ENCODE assay signal across 20 cellular contexts in the genomic region with DNA sequence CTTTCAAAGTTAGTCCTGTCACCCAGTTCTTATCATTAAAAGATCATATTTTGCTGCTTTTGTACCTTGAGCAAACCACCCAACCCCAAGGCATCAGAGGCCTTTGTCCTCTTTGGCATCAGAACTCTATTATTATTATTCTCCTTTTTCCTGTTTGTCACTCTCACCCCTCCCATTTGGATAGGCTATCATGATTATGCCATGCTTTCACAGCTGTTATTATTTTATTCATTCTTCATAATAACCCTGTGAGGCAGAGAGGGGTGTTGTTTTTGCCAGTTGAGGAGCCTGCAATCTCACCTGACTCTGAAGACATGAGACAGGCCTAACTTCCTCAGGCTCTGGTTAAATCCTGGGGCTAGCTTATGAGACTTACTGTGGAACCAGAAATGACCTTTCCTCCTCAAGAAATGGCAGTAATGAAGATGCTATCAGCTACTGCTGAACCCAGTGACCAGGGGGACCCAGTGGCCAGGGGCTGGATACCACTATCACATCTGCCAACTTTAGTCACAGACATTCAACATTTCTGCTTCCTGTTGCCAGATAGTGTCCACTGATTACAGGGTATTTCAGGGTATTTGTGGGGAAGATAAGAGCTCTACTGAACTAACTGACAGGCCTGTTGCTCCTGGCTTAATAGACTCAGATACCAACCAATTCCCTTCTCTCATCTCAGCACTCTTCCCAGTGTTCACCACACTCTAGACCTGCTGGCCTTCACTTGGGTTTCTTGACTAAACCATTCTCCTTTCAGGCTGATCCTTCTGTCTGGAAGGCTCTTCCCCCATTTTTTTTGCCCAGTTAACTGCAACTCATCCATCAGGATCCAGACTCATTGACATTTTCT. TPM values are rescaled to one million over a fixed set of nuclear protein-coding genes. Genes with fewer than 3 reads are reported as not detected.
DNase-seq lines count a peak whose midpoint lies in the region; ATAC-seq, FAIRE-seq and TF ChIP-seq lines count a peak whose summit lies in the region.
"Had no signal": no experiment of that assay in that cellular context is flagged by ENCODE, and none has a peak within 500 bp of the region (broad histone marks: within the 10 kb centered on the region; RNA-seq: fewer than 3 reads in every experiment).

No MANE protein-coding gene starts in this region.

- H3K27ac Mint-ChIP-seq in CD4-positive, CD25-positive, alpha-beta regulatory T cell = peak overlapping the region in 2 of 3 donors; percentile 34 to 45
- H3K27ac Mint-ChIP-seq in natural killer cell = no peak overlapping the region
- H3K27ac Mint-ChIP-seq: activated CD4-positive, alpha-beta T cell treated with anti-CD3 and anti-CD28 coated beads, Interleukin-2, amount 10 ng/mL, durations not matched to agents 24 days and 14 days; brain; CD8-positive, alpha-beta memory T cell; stimulated activated naive CD8-positive, alpha-beta T cell treated with anti-CD3 and anti-CD28 coated beads, Interleukin-15, Interleukin-2, amounts not matched to agents 100 ng/mL and 50 ng/mL, for 24 hours had no signal

- no peak overlapping the region for H3K4ac ChIP-seq in H1 (replicated peaks; ENCODE audit: insufficient read length, low read depth, low read length)

- TF ChIP-seq POLR2A in H1 (IDR thresholded peaks at IDR 0.05; ENCODE audit: control extremely low read depth in 1 of 2, low read depth in 2 of 2, low read length in 2 of 2) = no peak
- TF ChIP-seq POLR2A in GM12891 (IDR thresholded peaks at IDR 0.05; ENCODE audit: low read depth, low read length) = no peak

- no peak for TF ChIP-seq RAD21 in H1 (IDR thresholded peaks at IDR 0.05 in 1 of 2, conservative IDR thresholded peaks at IDR 0.05 in 1 of 2; ENCODE audit: low read depth in 2 of 2, low read length in 2 of 2)

- no peak for ATAC-seq in CD4-positive, CD25-positive, alpha-beta regulatory T cell (ENCODE audit: low read depth in 2 of 2)
- ATAC-seq in natural killer cell = peak in 2 of 3 donors; percentile 30 to 92
- ATAC-seq: psoas muscle had no signal

- H3K4me2 ChIP-seq in OCI-LY3 (ENCODE audit: low read length) (no peak overlapping the region), H1 (ENCODE audit: insufficient read depth in 1 of 2, low read depth in 2 of 2, low read length in 2 of 2) (no peak overlapping the region)

- no peak overlapping the region for H2BK20ac ChIP-seq in H1 (ENCODE audit: low read length)

- H3K4me1 ChIP-seq in CD4-positive, CD25-positive, alpha-beta regulatory T cell (ENCODE audit: control insufficient read depth, insufficient read depth, low read length, poor library complexity, severe bottlenecking) = no peaks in the 10 kb centered on the region
- H3K4me1 ChIP-seq in OCI-LY3 (ENCODE audit: low read length) (peaks cover 10% of the 10 kb centered on the region; the same call in 1 of the 2 replicates), H1 (replicated peaks in 1 of 4; ENCODE audit: control insufficient read depth in 3 of 4, insufficient read depth in 4 of 4, low read length in 3 of 4) (peaks cover 0 to 2% (median 0%) of the 10 kb centered on the region in 4 experiments; a peak in 1 of 7 replicates)
- H3K4me1 ChIP-seq: psoas muscle, SJCRH30 had no signal

- peak overlapping the region; percentile 10; the same call in 1 of the 2 replicates for H3K18ac ChIP-seq in H1 (ENCODE audit: extremely low read depth, low read length)

- H2BK12ac ChIP-seq in H1 (ENCODE audit: low read depth, low read length) = no peak overlapping the region

- DNase-seq in CD4-positive, CD25-positive, alpha-beta regulatory T cell = no peak
- DNase-seq in H1 (ENCODE audit: low read depth in 1 of 2, low spot score in 2 of 2) (no peak), natural killer cell (no peak), GM12891 (ENCODE audit: insufficient read length, low spot score) (no peak), activated gamma-delta T cell (lab: John Stamatoyannopoulos, UW) (no peak), NCI-H2227 (lab: John Stamatoyannopoulos, UW; ENCODE audit: unreplicated experiment) (no peak), NCI-H146 (lab: John Stamatoyannopoulos, UW) (no peak)
- DNase-seq: activated CD4-positive, alpha-beta T cell treated with anti-CD3 and anti-CD28 coated beads, Interleukin-2, amount 10 ng/mL, durations not matched to agents 24 days and 14 days; activated naive CD4-positive, alpha-beta T cell treated with anti-CD3 and anti-CD28 coated beads, Interleukin-2, amount 50 U/mL, for 16 hours; CD8-positive, alpha-beta memory T cell; NCI-H1105 treated with DMSO at 0.1 percent for 48 hours; NK-92 treated with Interleukin-12 subunit alpha and Interleukin-12 subunit beta, amount 100 ng/mL, for 24 hours; psoas muscle; SJCRH30; T-helper 9 cell had no signal

- no peaks in the 10 kb centered on the region for H3K27me3 ChIP-seq in CD4-positive, CD25-positive, alpha-beta regulatory T cell (ENCODE audit: control insufficient read depth, insufficient read depth, low read length)
- H3K27me3 ChIP-seq in OCI-LY3 (ENCODE audit: low read depth, low read length) (no peaks in the 10 kb centered on the region), H1 (replicated peaks in 1 of 4; ENCODE audit: control insufficient read depth in 3 of 4, extremely low read depth in 1 of 4, insufficient read depth in 3 of 4, low read length in 3 of 4) (no peaks in the 10 kb centered on the region)
- H3K27me3 ChIP-seq: SJCRH30 had no signal

- H3K23me2 ChIP-seq in H1 (ENCODE audit: low read depth, low read length) = no peaks in the 10 kb centered on the region

- no peaks in the 10 kb centered on the region for H3K79me1 ChIP-seq in H1 (ENCODE audit: low read depth, low read length)

- CTCF ChIA-PET in H1 (lab: Charles Lee; ENCODE audit: partially characterized antibody) = interaction anchor here (0.9 to 1.2 kb wide), 2 partner anchors 11 to 12 kb away, joined by 3 to 4 read pairs; no protein-coding TSS in a partner anchor

- H4K20me1 ChIP-seq in OCI-LY3 (ENCODE audit: insufficient read depth, low read length) (no peaks in the 10 kb centered on the region), H1 (replicated peaks in 1 of 2; ENCODE audit: control insufficient read depth in 1 of 2, insufficient read depth in 2 of 2, low read length in 2 of 2) (no peaks in the 10 kb centered on the region)

- no peak overlapping the region for H3K27ac ChIP-seq in CD4-positive, CD25-positive, alpha-beta regulatory T cell (ENCODE audit: insufficient read depth, low read length, poor library complexity, severe bottlenecking)
- H3K27ac ChIP-seq in OCI-LY3 (ENCODE audit: low read length) (no peak overlapping the region), H1 (ENCODE audit: low read depth, low read length) (no peak overlapping the region)
- H3K27ac ChIP-seq: psoas muscle, SJCRH30 had no signal

- H3K4me1 Mint-ChIP-seq in CD4-positive, CD25-positive, alpha-beta regulatory T cell = peaks cover 0 to 8% (median 0%) of the 10 kb centered on the region in 4 donors
- H3K4me1 Mint-ChIP-seq in natural killer cell = peaks cover 0 to 12% of the 10 kb centered on the region in 2 donors
- H3K4me1 Mint-ChIP-seq: activated CD4-positive, alpha-beta T cell treated with anti-CD3 and anti-CD28 coated beads, Interleukin-2, amount 10 ng/mL, durations not matched to agents 24 days and 14 days; brain; CD8-positive, alpha-beta memory T cell had no signal

- peak overlapping the region in 1 of 4 donors; percentile 38 for H3K4me3 Mint-ChIP-seq in CD4-positive, CD25-positive, alpha-beta regulatory T cell
- no peak overlapping the region for H3K4me3 Mint-ChIP-seq in natural killer cell
- H3K4me3 Mint-ChIP-seq: activated CD4-positive, alpha-beta T cell treated with anti-CD3 and anti-CD28 coated beads, Interleukin-2, amount 10 ng/mL, durations not matched to agents 24 days and 14 days; brain; CD8-positive, alpha-beta memory T cell; stimulated activated naive CD8-positive, alpha-beta T cell treated with anti-CD3 and anti-CD28 coated beads, Interleukin-15, Interleukin-2, amounts not matched to agents 100 ng/mL and 50 ng/mL, for 24 hours had no signal

- H3K14ac ChIP-seq in H1 (ENCODE audit: insufficient read length) = no peak overlapping the region

- no peak overlapping the region for H2BK5ac ChIP-seq in H1 (ENCODE audit: low read depth, low read length)

- H4K5ac ChIP-seq in H1 (ENCODE audit: insufficient read length, low read depth, low read length) = no peak overlapping the region

- intact Hi-C loops in natural killer cell (cut with micrococcal nuclease) = no loop called here

- no peaks in the 10 kb centered on the region for H3K36me3 ChIP-seq in CD4-positive, CD25-positive, alpha-beta regulatory T cell (ENCODE audit: control insufficient read depth, insufficient read depth, low read length)
- no peaks in the 10 kb centered on the region for H3K36me3 ChIP-seq in OCI-LY3 (replicated peaks; ENCODE audit: low read depth, low read length)
- H3K36me3 ChIP-seq in H1 (ENCODE audit: control insufficient read depth in 2 of 4, insufficient read depth in 4 of 4, low read length in 3 of 4) = no peaks in the 10 kb centered on the region
- H3K36me3 ChIP-seq: SJCRH30 had no signal

- no peak for TF ChIP-seq EP300 in H1 (IDR thresholded peaks at IDR 0.05; ENCODE audit: borderline replicate concordance in 1 of 2, low read depth in 2 of 2, low read length in 2 of 2)

- POLR2A ChIA-PET in H1 (lab: Charles Lee; ENCODE audit: partially characterized antibody) = interaction anchor here (1.9 kb wide), 1 partner anchor 12 kb away, joined by 7 read pairs; a partner anchor contains a TSS

- H2BK15ac ChIP-seq in H1 (ENCODE audit: low read length) = no peak overlapping the region

- H3K23ac ChIP-seq in H1 (ENCODE audit: insufficient read length) = no peak overlapping the region

- H3K27me3 Mint-ChIP-seq in CD4-positive, CD25-positive, alpha-beta regulatory T cell = peaks cover 23% of the 10 kb centered on the region
- peaks cover 0 to 2% of the 10 kb centered on the region in 2 donors for H3K27me3 Mint-ChIP-seq in natural killer cell (ENCODE audit: low read depth in 2 of 2)
- H3K27me3 Mint-ChIP-seq: IgD-negative memory B cell had no signal

- H4K8ac ChIP-seq in H1 (ENCODE audit: extremely low read depth, insufficient read depth, low read length) = no peak overlapping the region

- no peak overlapping the region for H4K91ac ChIP-seq in H1 (replicated peaks; ENCODE audit: insufficient read length, low read length)

- H3K9me3 ChIP-seq in CD4-positive, CD25-positive, alpha-beta regulatory T cell (ENCODE audit: control insufficient read depth in 2 of 2, low read length in 2 of 2) = no peaks in the 10 kb centered on the region
- H3K9me3 ChIP-seq in OCI-LY3 (ENCODE audit: insufficient read depth, low read length) (peaks cover 8% of the 10 kb centered on the region; the same call in 1 of the 2 replicates), H1 (ENCODE audit: insufficient read depth in 2 of 2, low read depth in 1 of 2, low read length in 1 of 2) (no peaks in the 10 kb centered on the region)
- H3K9me3 ChIP-seq: psoas muscle, SJCRH30 had no signal

- H2BK120ac ChIP-seq in H1 (replicated peaks; ENCODE audit: low read depth, low read length) = no peak overlapping the region

- H2AK5ac ChIP-seq in H1 (ENCODE audit: low read depth, low read length) = no peak overlapping the region

- no peak for TF ChIP-seq CTCF in OCI-LY3 (IDR thresholded peaks at IDR 0.05; ENCODE audit: low read depth, low read length)
- TF ChIP-seq CTCF in H1 (IDR thresholded peaks at IDR 0.05; ENCODE audit: control extremely low read depth in 1 of 3, insufficient read depth in 1 of 3, low read depth in 1 of 3, low read length in 3 of 3) = no peak
- no peak for TF ChIP-seq CTCF in natural killer cell (IDR thresholded peaks at IDR 0.05)

- H2AFZ ChIP-seq in OCI-LY3 (ENCODE audit: low read depth, low read length) (peak overlapping the region; percentile 63; the same call in 1 of the 2 replicates), H1 (ENCODE audit: low read length) (no peak overlapping the region)

- H3K4me3 ChIP-seq in CD4-positive, CD25-positive, alpha-beta regulatory T cell (ENCODE audit: low read depth, low read length) = no peak overlapping the region
- H3K4me3 ChIP-seq in OCI-LY3 (ENCODE audit: low read length) = no peak overlapping the region
- H3K4me3 ChIP-seq in H1 (ENCODE audit: extremely low read depth in 1 of 4, insufficient read depth in 2 of 4, low read depth in 3 of 4, low read length in 4 of 4) = no peak overlapping the region
- H3K4me3 ChIP-seq: psoas muscle, SJCRH30 had no signal

- H3K79me2 ChIP-seq in OCI-LY3 (ENCODE audit: low read length) = no peaks in the 10 kb centered on the region
- no peaks in the 10 kb centered on the region for H3K79me2 ChIP-seq in H1 (ENCODE audit: control insufficient read depth in 1 of 2, insufficient read depth in 2 of 2, low read length in 2 of 2)

- no peak overlapping the region for H3K9ac ChIP-seq in OCI-LY3 (ENCODE audit: low read length)
- H3K9ac ChIP-seq in H1 (replicated peaks in 1 of 4; ENCODE audit: extremely low read depth in 1 of 4, low read depth in 3 of 4, low read length in 3 of 4) = no peak overlapping the region

- H3K56ac ChIP-seq in H1 (replicated peaks; ENCODE audit: insufficient read length, low read depth, low read length) = no peak overlapping the region

- FAIRE-seq in H1 (lab: Jason Lieb, UNC) = no peak
- no peak for FAIRE-seq in GM12891 (lab: Jason Lieb, UNC)
- FAIRE-seq: urothelium cell line had no signal

- peaks cover 0 to 4% (median 0%) of the 10 kb centered on the region in 7 donors for H3K9me3 Mint-ChIP-seq in CD4-positive, CD25-positive, alpha-beta regulatory T cell
- H3K9me3 Mint-ChIP-seq in natural killer cell = no peaks in the 10 kb centered on the region
- H3K9me3 Mint-ChIP-seq: IgD-negative memory B cell; stimulated activated naive CD8-positive, alpha-beta T cell treated with anti-CD3 and anti-CD28 coated beads, Interleukin-15, Interleukin-2, amounts not matched to agents 100 ng/mL and 50 ng/mL, for 24 hours had no signal

- no peaks in the 10 kb centered on the region for H3K36me3 Mint-ChIP-seq in CD4-positive, CD25-positive, alpha-beta regulatory T cell
- H3K36me3 Mint-ChIP-seq in natural killer cell = no peaks in the 10 kb centered on the region
- H3K36me3 Mint-ChIP-seq: brain, IgD-negative memory B cell had no signal

RNA-seq across cellular contexts. Expression of a gene that starts 11.8 kb away (rescaled TPM):
- 6.1 TPM for total RNA-seq in CD4-positive, CD25-positive, alpha-beta regulatory T cell
- polyA plus RNA-seq in CD4-positive, CD25-positive, alpha-beta regulatory T cell = 10 to 100 TPM; 10.6 to 16.3 (median 14.0) TPM
- 37.5 TPM in 2 replicates for total RNA-seq in H1 (2021; fragmentation: NEBNext Ultra II Directional; extraction: Animal tissue kit (Norgen Biotek cat#: 25700))
- polyA plus RNA-seq in H1 (2011; rRNA removed) = 9.8 and 14.8 TPM in 2 replicates
- polyA plus RNA-seq in H1 (2011; cell fraction: cytosol; rRNA removed) = 17.2 TPM
- 5.7 TPM for polyA plus RNA-seq in H1 (2011; cell fraction: nucleus; rRNA removed)
- 20.1 to 31.4 TPM (median 23.6 TPM) in 4 replicates for polyA plus RNA-seq in H1 (2012, experiment 1 of 2)
- polyA plus RNA-seq in H1 (2012, experiment 2 of 2) = 1.9 TPM
- 23.1 TPM for polyA plus RNA-seq in H1 (2013, experiment 1 of 2)
- 23.0 TPM for polyA plus RNA-seq in H1 (2013, experiment 2 of 2)
- polyA minus RNA-seq in H1 (2011; rRNA and poly(A)+ RNA removed) = 20.3 and 20.4 TPM in 2 replicates
- 16.1 TPM for polyA minus RNA-seq in H1 (2011; cell fraction: cytosol; rRNA and poly(A)+ RNA removed)
- polyA minus RNA-seq in H1 (2011; cell fraction: nucleus; rRNA and poly(A)+ RNA removed) = 18.2 TPM
- 10 to 100 TPM; 11.8 to 14.0 (median 11.9) TPM for total RNA-seq in natural killer cell
- 25.1 TPM for polyA plus RNA-seq in GM12891 (2012; ENCODE audit: low read depth, missing spikeins)

Comparison
In these comparisons a context has a peak if more than half of its experiments do, and no peak if none do; other contexts are left out.
1. ATAC-seq: peak in natural killer cell (2 of 3); none in CD4-positive, CD25-positive, alpha-beta regulatory T cell (0 of 2).
2. H3K27ac Mint-ChIP-seq: peak in CD4-positive, CD25-positive, alpha-beta regulatory T cell (2 of 3); none in natural killer cell (0 of 2).